1 cellular context compared by ENCODE assay signal in the genomic region with DNA sequence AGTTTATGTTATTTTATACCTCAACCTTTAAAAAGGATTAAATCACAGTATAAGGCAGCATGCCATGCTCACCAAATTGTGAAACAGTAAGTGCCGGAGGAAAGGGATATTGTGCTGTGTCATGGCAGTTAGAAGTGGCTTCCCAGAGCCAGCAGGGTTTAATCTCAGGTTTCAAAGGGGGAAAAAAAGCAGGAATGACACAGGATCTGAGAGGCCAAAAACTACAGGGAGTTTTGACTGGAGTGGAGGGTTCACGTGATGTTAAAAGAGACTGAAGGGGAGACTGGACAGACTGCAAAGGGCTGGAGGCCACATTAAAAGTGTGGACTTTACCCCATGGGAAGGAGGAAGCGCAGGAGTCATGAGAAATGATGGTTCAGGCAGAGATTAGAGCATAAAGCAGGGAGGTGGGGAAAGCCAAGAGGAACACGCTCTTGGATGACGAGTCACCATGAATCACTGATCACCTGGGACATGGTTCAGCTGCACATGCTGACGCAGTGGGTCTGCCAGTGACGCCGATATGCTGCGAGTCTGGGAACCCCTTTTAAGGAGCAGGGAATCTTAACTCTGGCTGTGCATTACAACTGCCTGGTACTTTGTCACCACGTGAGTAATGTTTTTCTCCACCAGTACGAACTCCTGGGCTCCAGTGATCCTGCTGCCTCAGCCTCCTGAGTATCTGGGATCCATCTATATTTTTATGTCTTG.
TF ChIP-seq lines count a peak whose summit lies in the region.

No MANE protein-coding gene starts in this region.

TF ChIP-seq in GM23338, 12 proteins besides CTCF, POLR2A, EP300 and RAD21 (continued from another document):
- TF ChIP-seq, protein P1, sequence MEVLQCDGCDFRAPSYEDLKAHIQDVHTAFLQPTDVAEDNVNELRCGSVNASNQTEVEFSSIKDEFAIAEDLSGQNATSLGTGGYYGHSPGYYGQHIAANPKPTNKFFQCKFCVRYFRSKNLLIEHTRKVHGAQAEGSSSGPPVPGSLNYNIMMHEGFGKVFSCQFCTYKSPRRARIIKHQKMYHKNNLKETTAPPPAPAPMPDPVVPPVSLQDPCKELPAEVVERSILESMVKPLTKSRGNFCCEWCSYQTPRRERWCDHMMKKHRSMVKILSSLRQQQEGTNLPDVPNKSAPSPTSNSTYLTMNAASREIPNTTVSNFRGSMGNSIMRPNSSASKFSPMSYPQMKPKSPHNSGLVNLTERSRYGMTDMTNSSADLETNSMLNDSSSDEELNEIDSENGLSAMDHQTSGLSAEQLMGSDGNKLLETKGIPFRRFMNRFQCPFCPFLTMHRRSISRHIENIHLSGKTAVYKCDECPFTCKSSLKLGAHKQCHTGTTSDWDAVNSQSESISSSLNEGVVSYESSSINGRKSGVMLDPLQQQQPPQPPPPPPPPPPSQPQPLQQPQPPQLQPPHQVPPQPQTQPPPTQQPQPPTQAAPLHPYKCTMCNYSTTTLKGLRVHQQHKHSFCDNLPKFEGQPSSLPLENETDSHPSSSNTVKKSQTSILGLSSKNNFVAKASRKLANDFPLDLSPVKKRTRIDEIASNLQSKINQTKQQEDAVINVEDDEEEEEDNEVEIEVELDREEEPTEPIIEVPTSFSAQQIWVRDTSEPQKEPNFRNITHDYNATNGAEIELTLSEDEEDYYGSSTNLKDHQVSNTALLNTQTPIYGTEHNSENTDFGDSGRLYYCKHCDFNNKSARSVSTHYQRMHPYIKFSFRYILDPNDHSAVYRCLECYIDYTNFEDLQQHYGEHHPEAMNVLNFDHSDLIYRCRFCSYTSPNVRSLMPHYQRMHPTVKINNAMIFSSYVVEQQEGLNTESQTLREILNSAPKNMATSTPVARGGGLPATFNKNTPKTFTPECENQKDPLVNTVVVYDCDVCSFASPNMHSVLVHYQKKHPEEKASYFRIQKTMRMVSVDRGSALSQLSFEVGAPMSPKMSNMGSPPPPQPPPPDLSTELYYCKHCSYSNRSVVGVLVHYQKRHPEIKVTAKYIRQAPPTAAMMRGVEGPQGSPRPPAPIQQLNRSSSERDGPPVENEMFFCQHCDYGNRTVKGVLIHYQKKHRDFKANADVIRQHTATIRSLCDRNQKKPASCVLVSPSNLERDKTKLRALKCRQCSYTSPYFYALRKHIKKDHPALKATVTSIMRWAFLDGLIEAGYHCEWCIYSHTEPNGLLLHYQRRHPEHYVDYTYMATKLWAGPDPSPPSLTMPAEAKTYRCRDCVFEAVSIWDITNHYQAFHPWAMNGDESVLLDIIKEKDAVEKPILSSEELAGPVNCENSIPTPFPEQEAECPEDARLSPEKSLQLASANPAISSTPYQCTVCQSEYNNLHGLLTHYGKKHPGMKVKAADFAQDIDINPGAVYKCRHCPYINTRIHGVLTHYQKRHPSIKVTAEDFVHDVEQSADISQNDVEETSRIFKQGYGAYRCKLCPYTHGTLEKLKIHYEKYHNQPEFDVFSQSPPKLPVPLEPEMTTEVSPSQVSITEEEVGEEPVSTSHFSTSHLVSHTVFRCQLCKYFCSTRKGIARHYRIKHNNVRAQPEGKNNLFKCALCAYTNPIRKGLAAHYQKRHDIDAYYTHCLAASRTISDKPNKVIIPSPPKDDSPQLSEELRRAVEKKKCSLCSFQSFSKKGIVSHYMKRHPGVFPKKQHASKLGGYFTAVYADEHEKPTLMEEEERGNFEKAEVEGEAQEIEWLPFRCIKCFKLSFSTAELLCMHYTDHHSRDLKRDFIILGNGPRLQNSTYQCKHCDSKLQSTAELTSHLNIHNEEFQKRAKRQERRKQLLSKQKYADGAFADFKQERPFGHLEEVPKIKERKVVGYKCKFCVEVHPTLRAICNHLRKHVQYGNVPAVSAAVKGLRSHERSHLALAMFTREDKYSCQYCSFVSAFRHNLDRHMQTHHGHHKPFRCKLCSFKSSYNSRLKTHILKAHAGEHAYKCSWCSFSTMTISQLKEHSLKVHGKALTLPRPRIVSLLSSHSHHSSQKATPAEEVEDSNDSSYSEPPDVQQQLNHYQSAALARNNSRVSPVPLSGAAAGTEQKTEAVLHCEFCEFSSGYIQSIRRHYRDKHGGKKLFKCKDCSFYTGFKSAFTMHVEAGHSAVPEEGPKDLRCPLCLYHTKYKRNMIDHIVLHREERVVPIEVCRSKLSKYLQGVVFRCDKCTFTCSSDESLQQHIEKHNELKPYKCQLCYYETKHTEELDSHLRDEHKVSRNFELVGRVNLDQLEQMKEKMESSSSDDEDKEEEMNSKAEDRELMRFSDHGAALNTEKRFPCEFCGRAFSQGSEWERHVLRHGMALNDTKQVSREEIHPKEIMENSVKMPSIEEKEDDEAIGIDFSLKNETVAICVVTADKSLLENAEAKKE (CRISPR knock-in tag; IDR thresholded peaks at IDR 0.05), result no peak
- TF ChIP-seq STAT1 (IDR thresholded peaks at IDR 0.05; ENCODE audit: unreplicated experiment) (no peak), EZH2phosphoT487 (IDR thresholded peaks at IDR 0.05; ENCODE audit: unreplicated experiment) (no peak), NANOG (IDR thresholded peaks at IDR 0.05; ENCODE audit: borderline replicate concordance) (no peak), ZNF331 (CRISPR knock-in tag; IDR thresholded peaks at IDR 0.05; ENCODE audit: low read depth) (no peak)
